In genomic region chr4:31097999-31098398, GRCh38 we compare ENCODE assay signal across 28 cellular contexts.
"Had no signal": no experiment of that assay in that cellular context is flagged by ENCODE, and none has a peak within 500 bp of the region (broad histone marks: within the 10 kb centered on the region; RNA-seq: fewer than 3 reads in every experiment).

No MANE protein-coding gene starts in this region.

- H3K9ac ChIP-seq: neural progenitor cell, parathyroid adenoma had no signal

- H3K4me3 Mint-ChIP-seq: mesothelial cell of epicardium; naive B cell; natural killer cell; nephron progenitor cell; neural progenitor cell; stimulated activated naive B cell treated with anti-CD40 and anti-IgM and Interleukin-4, amounts not matched to agents 10 μg/mL and 1 μg/mL and 100 μg/mL, for 72 hours had no signal

- H3K4me2 ChIP-seq: neural progenitor cell had no signal

- H3K9me3 ChIP-seq: neutrophil, psoas muscle, right lobe of liver, stomach, thoracic aorta, tibial artery, upper lobe of right lung had no signal

- H3K4me1 Mint-ChIP-seq: naive B cell; natural killer cell; nephron progenitor cell; neural progenitor cell; stimulated activated naive B cell treated with anti-CD40 and anti-IgM and Interleukin-4, amounts not matched to agents 10 μg/mL and 1 μg/mL and 100 μg/mL, for 72 hours had no signal

- H3K36me3 ChIP-seq: neural progenitor cell, neutrophil, right lobe of liver, stomach, thoracic aorta, tibial artery, upper lobe of right lung had no signal

- H3K27ac Mint-ChIP-seq: naive B cell; natural killer cell; nephron progenitor cell; neural progenitor cell; stimulated activated naive B cell treated with anti-CD40 and anti-IgM and Interleukin-4, amounts not matched to agents 10 μg/mL and 1 μg/mL and 100 μg/mL, for 72 hours had no signal

- H2AFZ ChIP-seq: neural progenitor cell, parathyroid adenoma had no signal

- H3K4me1 ChIP-seq: neural progenitor cell, parathyroid adenoma, psoas muscle, right lobe of liver, upper lobe of right lung had no signal

- DNase-seq: hippocampal formation; kidney glomerular epithelial cell; left cardiac atrium; mesendoderm; naive B cell; natural killer cell; nephron progenitor cell; occipital lobe; psoas muscle; right lobe of liver; stimulated activated CD4-positive, alpha-beta T cell treated with anti-CD3 and anti-CD28 coated beads, Interleukin-12 subunit alpha, Interleukin-12 subunit beta, amount 100 ng/mL, for 4 hours; stimulated activated CD4-positive, alpha-beta T cell treated with anti-CD3 and anti-CD28 coated beads, Interleukin-15, amount 100 ng/mL, for 24 hours; stimulated activated CD4-positive, alpha-beta T cell treated with anti-CD3 and anti-CD28 coated beads, Interleukin-2, amount 100 ng/mL, for 24 hours; stimulated activated CD4-positive, alpha-beta T cell treated with anti-CD3 and anti-CD28 coated beads, Interleukin-4, amount 100 ng/mL, for 1 hour; stimulated activated naive B cell treated with anti-CD40 and anti-IgM and Interleukin-4, amounts not matched to agents 10 μg/mL and 1 μg/mL and 100 μg/mL, for 72 hours; stimulated activated naive CD8-positive, alpha-beta T cell treated with anti-CD3 and anti-CD28 coated beads, Interleukin-15, Interleukin-2, amounts not matched to agents 100 U/mL and 50 U/mL, for 24 hours; stomach; tibial artery; trophoblast cell; upper lobe of right lung had no signal

- H3K27me3 Mint-ChIP-seq: naive B cell; stimulated activated naive B cell treated with anti-CD40 and anti-IgM and Interleukin-4, amounts not matched to agents 10 μg/mL and 1 μg/mL and 100 μg/mL, for 72 hours had no signal

- H3K27ac ChIP-seq: neural progenitor cell, neutrophil, parathyroid adenoma, psoas muscle, right lobe of liver, skin epidermis, stomach, upper lobe of right lung had no signal

- H3K36me3 Mint-ChIP-seq: mesothelial cell of epicardium; naive B cell; natural killer cell; neural progenitor cell; stimulated activated naive B cell treated with anti-CD40 and anti-IgM and Interleukin-4, amounts not matched to agents 10 μg/mL and 1 μg/mL and 100 μg/mL, for 72 hours had no signal

- ATAC-seq: left cardiac atrium; left lobe of liver; natural killer cell; psoas muscle; right lobe of liver; stimulated activated naive B cell treated with anti-CD40 and anti-IgM and Interleukin-4, amounts not matched to agents 10 μg/mL and 1 μg/mL and 100 μg/mL, for 72 hours; stimulated activated naive CD8-positive, alpha-beta T cell treated with anti-CD3 and anti-CD28 coated beads, Interleukin-15, Interleukin-2, amounts not matched to agents 100 U/mL and 50 U/mL, for 24 hours; upper lobe of right lung had no signal

- H3K79me2 ChIP-seq: parathyroid adenoma had no signal

- H3K27me3 ChIP-seq: neural progenitor cell, neutrophil, right lobe of liver, stomach, tibial artery, upper lobe of right lung had no signal

- H3K9me3 Mint-ChIP-seq: mesothelial cell of epicardium, nephron progenitor cell, neural progenitor cell had no signal

- H3K4me3 ChIP-seq: lung, neural progenitor cell, psoas muscle, right lobe of liver, skin epidermis, stomach, thoracic aorta, tibial artery, upper lobe of right lung had no signal
